ENCODE assay signal across 22 cellular contexts in the genomic region with DNA sequence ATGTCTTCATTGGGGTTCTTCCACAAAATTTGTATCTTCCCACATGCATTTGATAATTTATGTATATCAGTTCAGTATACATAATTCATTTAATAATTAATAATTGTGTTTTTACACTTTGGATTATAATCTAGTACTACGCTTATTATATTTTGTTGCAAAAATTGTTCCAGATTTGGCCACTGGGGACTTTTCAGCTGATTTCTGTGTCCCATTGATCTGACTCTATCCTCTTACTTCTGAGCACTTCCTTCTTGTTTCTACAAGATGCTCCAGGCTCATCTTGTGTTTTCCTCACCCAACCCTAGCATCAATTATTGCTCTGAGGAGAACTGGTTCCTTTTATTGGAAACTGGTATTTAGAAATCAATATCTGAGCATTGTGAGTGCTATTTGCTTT.
DNase-seq lines count a peak whose midpoint lies in the region; FAIRE-seq and TF ChIP-seq lines count a peak whose summit lies in the region.
"Had no signal": no experiment of that assay in that cellular context is flagged by ENCODE, and none has a peak within 500 bp of the region (broad histone marks: within the 10 kb centered on the region; RNA-seq: fewer than 3 reads in every experiment).

No MANE protein-coding gene starts in this region.

- 98% methylated on average over 1 of the region's 1 CpG for WGBS in thyroid gland, 2 donors

- no peak overlapping the region for H3K4me3 ChIP-seq in LNCaP clone FGC (ENCODE audit: low read depth, low read length)
- H3K4me3 ChIP-seq in thyroid gland (replicated peaks in 1 of 3) = no peak overlapping the region
- H3K4me3 ChIP-seq: lung, spleen had no signal

- no peaks in the 10 kb centered on the region for H3K9me3 Mint-ChIP-seq in neural crest cell
- H3K9me3 Mint-ChIP-seq: naive B cell had no signal

- intact Hi-C loops in cardiac septum (cut with DNase I) (no loop called here), thyroid gland (cut with DNase I) (no loop called here)

- DNase-seq in LNCaP clone FGC (ENCODE audit: low read depth) (no peak), neural crest cell (ENCODE audit: low read depth, low spot score) (no peak), dermis blood vessel endothelial cell (no peak), cardiac septum (ENCODE audit: low spot score) (no peak), thyroid gland (no peak), RCC 7860 (ENCODE audit: low spot score) (no peak)
- DNase-seq: activated CD4-positive, alpha-beta T cell treated with anti-CD3 and anti-CD28 coated beads, Interleukin-2, amount 50 U/mL, for 1 hour; activated naive CD4-positive, alpha-beta T cell treated with Interleukin-2 at 50 U/mL for 16 hours; GF-D8; HCEC 1CT; head of caudate nucleus; MM.1S; naive B cell; NCI-H187 treated with DMSO at 0.1 percent for 48 hours; NCI-H524 treated with DMSO at 0.1 percent for 48 hours; posterior cingulate gyrus; spleen had no signal

- H3K4me1 ChIP-seq in thyroid gland = no peaks in the 10 kb centered on the region
- H3K4me1 ChIP-seq: spleen had no signal

- no peak overlapping the region for H3K4me3 Mint-ChIP-seq in neural crest cell
- H3K4me3 Mint-ChIP-seq: naive B cell had no signal

- H3K27ac Mint-ChIP-seq in neural crest cell (ENCODE audit: unreplicated experiment) = no peak overlapping the region
- H3K27ac Mint-ChIP-seq: naive B cell had no signal

- TF ChIP-seq POLR2A in thyroid gland (IDR thresholded peaks at IDR 0.05) = no peak

- no peaks in the 10 kb centered on the region for H3K9me3 ChIP-seq in thyroid gland
- H3K9me3 ChIP-seq: spleen had no signal

- FAIRE-seq in RCC 7860 (lab: Jason Lieb, UNC) = no peak
- FAIRE-seq: bronchial epithelial cell, GM18507 had no signal

- no peak overlapping the region for H3K27ac ChIP-seq in VCaP
- no peak overlapping the region for H3K27ac ChIP-seq in thyroid gland
- H3K27ac ChIP-seq: spleen had no signal

- H3K36me3 ChIP-seq in thyroid gland = no peaks in the 10 kb centered on the region
- H3K36me3 ChIP-seq: spleen had no signal

- H3K36me3 Mint-ChIP-seq in neural crest cell (ENCODE audit: low read depth) = no peaks in the 10 kb centered on the region
- H3K36me3 Mint-ChIP-seq: naive B cell had no signal

- TF ChIP-seq CTCF in GM12874 (IDR thresholded peaks at IDR 0.05; ENCODE audit: insufficient read depth, low read depth, low read length) (0 out of 2 replicates have a peak, but pooled peaks have one; percentile 1), LNCaP clone FGC (IDR thresholded peaks at IDR 0.05; ENCODE audit: control insufficient read depth, extremely low read depth, insufficient read depth) (peak; percentile 25; the same call in 1 of the 2 replicates), VCaP (conservative IDR thresholded peaks at IDR 0.05) (peak; percentile 56), neural crest cell (conservative IDR thresholded peaks at IDR 0.05) (peak; percentile 55), thyroid gland (IDR thresholded peaks at IDR 0.05) (no peak)

- no peaks in the 10 kb centered on the region for H3K27me3 ChIP-seq in thyroid gland
- H3K27me3 ChIP-seq: spleen had no signal

- H3K27me3 Mint-ChIP-seq in neural crest cell (ENCODE audit: low read depth) = no peaks in the 10 kb centered on the region
- H3K27me3 Mint-ChIP-seq: naive B cell had no signal

- H3K4me1 Mint-ChIP-seq in neural crest cell = no peaks in the 10 kb centered on the region
- H3K4me1 Mint-ChIP-seq: naive B cell had no signal

Comparison
In these comparisons a context has a peak if more than half of its experiments do, and no peak if none do; other contexts are left out.
1. CTCF ChIP-seq: peak in GM12874 (single experiment), LNCaP clone FGC (single experiment), VCaP (single experiment) and neural crest cell (single experiment); none in thyroid gland (0 of 6).